In genomic region chr3:13344663-13345062, GRCh38 we compare ENCODE assay signal across 1 cellular context.
TF ChIP-seq lines count a peak whose summit lies in the region.

No MANE protein-coding gene starts in this region.

TF ChIP-seq in GM12878, 131 proteins besides CTCF, POLR2A, EP300 and RAD21:
- TF ChIP-seq PML (IDR thresholded peaks at IDR 0.05; ENCODE audit: low read length) (0 out of 2 replicates have a peak, but pooled peaks have one; percentile 15), POLR2AphosphoS5 (IDR thresholded peaks at IDR 0.05; ENCODE audit: low read length) (no peak)
